38 cellular contexts compared by ENCODE assay signal in the genomic region with DNA sequence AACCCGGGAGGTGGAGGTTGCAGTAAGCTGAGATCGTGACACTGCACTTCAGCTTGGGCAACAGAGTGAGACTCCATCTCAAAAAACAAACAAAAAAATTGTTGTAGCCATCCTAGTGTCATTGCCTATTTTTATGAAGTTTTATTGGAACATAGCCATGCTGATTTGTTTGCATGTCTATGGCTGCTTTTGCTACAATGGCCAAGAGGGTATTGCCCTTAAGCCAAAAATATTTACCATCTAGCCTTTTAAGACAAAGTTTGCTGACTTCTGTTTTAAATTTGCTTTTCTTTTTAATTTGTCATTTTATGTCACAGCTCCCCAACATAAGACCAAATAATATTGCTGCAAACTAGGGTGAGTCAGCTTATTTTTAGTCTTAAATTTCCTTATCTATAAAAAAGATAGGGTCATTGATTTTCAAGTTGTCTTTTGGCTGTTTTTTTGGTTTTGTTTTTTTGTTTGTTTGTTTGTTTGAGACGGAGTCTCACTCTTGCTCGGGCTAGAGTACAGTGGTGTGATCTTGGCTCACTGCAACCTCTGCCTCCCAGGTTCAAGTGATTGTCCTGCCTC.
"Had no signal": no experiment of that assay in that cellular context is flagged by ENCODE, and none has a peak within 500 bp of the region (broad histone marks: within the 10 kb centered on the region; RNA-seq: fewer than 3 reads in every experiment).

No MANE protein-coding gene starts in this region.

- H3K27me3 ChIP-seq: adrenal gland, body of pancreas, brain microvascular endothelial cell, breast epithelium had no signal

- H3K4me3 Mint-ChIP-seq: activated CD4-positive, alpha-beta memory T cell treated with anti-CD3 and anti-CD28 coated beads, Interleukin-2, amount 10 ng/mL, durations not matched to agents 7 days and 5 days; activated CD4-positive, alpha-beta T cell treated with anti-CD3 and anti-CD28 coated beads for 36 hours; activated CD4-positive, alpha-beta T cell treated with anti-CD3 and anti-CD28 coated beads, Interleukin-2, amount 10 ng/mL, durations not matched to agents 7 days and 5 days; activated naive CD4-positive, alpha-beta T cell treated with anti-CD3 and anti-CD28 coated beads for 36 hours; activated naive CD8-positive, alpha-beta T cell treated with anti-CD3 and anti-CD28 coated beads for 36 hours; activated T-cell treated with anti-CD3 and anti-CD28 coated beads, Interleukin-2, amount 50 U/mL, for 4 hours; activated T-cell treated with anti-CD3 and anti-CD28 coated beads, Interleukin-2, amount 50 U/mL, for 72 hours; activated T-helper 1 cell treated with anti-CD3 and anti-CD28 coated beads, Interleukin-12 subunit alpha, Interleukin-12 subunit beta, Interleukin-2, Interleukin-4 antibody, amounts not matched to agents 30 ng/mL and 10 ng/mL and 1 ng/mL, durations not matched to agents 14 hours and 24 hours and 36 hours; activated T-helper 17 cell treated with anti-CD3 and anti-CD28 coated beads, Interleukin-2, amount 50 U/mL, for 72 hours; T-helper 1 cell treated with Interleukin-12 subunit alpha and Interleukin-12 subunit beta and Interleukin-4 antibody, amounts not matched to agents 30 μg/mL and 1 μg/mL, for 36 hours; T-helper 2 cell treated with Interferon-gamma antibody and Interleukin-4, amounts not matched to agents 5 μg/mL and 100 μg/mL, for 36 hours; WTC11 had no signal

- DNase-seq: activated CD4-positive, alpha-beta memory T cell treated with anti-CD3 and anti-CD28 coated beads, Interleukin-2, amount 10 ng/mL, durations not matched to agents 7 days and 5 days; activated CD4-positive, alpha-beta T cell treated with anti-CD3 and anti-CD28 coated beads for 1 hour; activated CD4-positive, alpha-beta T cell treated with anti-CD3 and anti-CD28 coated beads for 36 hours; activated CD4-positive, alpha-beta T cell treated with anti-CD3 and anti-CD28 coated beads for 48 hours; activated CD4-positive, alpha-beta T cell treated with anti-CD3 and anti-CD28 coated beads, Interleukin-2, amount 10 ng/mL, durations not matched to agents 7 days and 5 days; activated CD4-positive, alpha-beta T cell treated with anti-CD3 and anti-CD28 coated beads, Interleukin-2, amount 50 U/mL, for 48 hours; activated CD4-positive, CD25-positive, alpha-beta regulatory T cell; activated CD8-positive, alpha-beta memory T cell treated with anti-CD3 and anti-CD28 coated beads, Interleukin-2, amount 50 U/mL, for 4 hours; activated effector memory CD4-positive, alpha-beta T cell treated with anti-CD3 and anti-CD28 coated beads, Interleukin-2, amount 50 U/mL, for 16 hours; activated gamma-delta T cell treated with Interleukin-2 at 50 U/mL for 16 hours; activated naive CD4-positive, alpha-beta T cell; activated naive CD4-positive, alpha-beta T cell treated with anti-CD3 and anti-CD28 coated beads for 36 hours; activated naive CD4-positive, alpha-beta T cell treated with anti-CD3 and anti-CD28 coated beads, Interleukin-2, amount 50 U/mL, for 16 hours; activated naive CD8-positive, alpha-beta T cell treated with anti-CD3 and anti-CD28 coated beads for 36 hours; activated T-cell treated with anti-CD3 and anti-CD28 coated beads for 4 hours; activated T-cell treated with anti-CD3 and anti-CD28 coated beads, Interleukin-2, amount 50 U/mL, for 1 hour; activated T-cell treated with anti-CD3 and anti-CD28 coated beads, Interleukin-2, amount 50 U/mL, for 4 hours; activated T-cell treated with anti-CD3 and anti-CD28 coated beads, Interleukin-2, amount 50 U/mL, for 72 hours; adrenal gland; amniotic stem cell; aorta; body of pancreas; brain microvascular endothelial cell; central memory CD4-positive, alpha-beta T cell; T-helper 2 cell; T-helper 9 cell had no signal

- H3K36me3 ChIP-seq: adrenal gland, brain microvascular endothelial cell, breast epithelium had no signal

- H3K27ac Mint-ChIP-seq: activated CD4-positive, alpha-beta memory T cell treated with anti-CD3 and anti-CD28 coated beads, Interleukin-2, amount 10 ng/mL, durations not matched to agents 7 days and 5 days; activated CD4-positive, alpha-beta T cell treated with anti-CD3 and anti-CD28 coated beads for 36 hours; activated CD4-positive, alpha-beta T cell treated with anti-CD3 and anti-CD28 coated beads, Interleukin-2, amount 10 ng/mL, durations not matched to agents 7 days and 5 days; activated naive CD4-positive, alpha-beta T cell treated with anti-CD3 and anti-CD28 coated beads for 36 hours; activated naive CD4-positive, alpha-beta T cell treated with anti-CD3 and anti-CD28 coated beads, Interleukin-2, amount 50 U/mL, for 72 hours; activated naive CD8-positive, alpha-beta T cell treated with anti-CD3 and anti-CD28 coated beads for 36 hours; activated T-cell treated with anti-CD3 and anti-CD28 coated beads, Interleukin-2, amount 50 U/mL, for 72 hours; activated T-helper 1 cell treated with anti-CD3 and anti-CD28 coated beads, Interleukin-12 subunit alpha, Interleukin-12 subunit beta, Interleukin-2, Interleukin-4 antibody, amounts not matched to agents 30 ng/mL and 10 ng/mL and 1 ng/mL, durations not matched to agents 14 hours and 24 hours and 36 hours; activated T-helper 17 cell treated with anti-CD3 and anti-CD28 coated beads, Interleukin-2, amount 50 U/mL, for 72 hours; T-helper 1 cell treated with Interleukin-12 subunit alpha and Interleukin-12 subunit beta and Interleukin-4 antibody, amounts not matched to agents 30 μg/mL and 1 μg/mL, for 36 hours; T-helper 2 cell treated with Interferon-gamma antibody and Interleukin-4, amounts not matched to agents 5 μg/mL and 100 μg/mL, for 36 hours; WTC11 had no signal

- H3K27ac ChIP-seq: adrenal gland, body of pancreas, brain microvascular endothelial cell, VCaP had no signal

- H3K4me3 ChIP-seq: adrenal gland, body of pancreas, breast epithelium had no signal

- H3K9me3 ChIP-seq: adrenal gland, body of pancreas, breast epithelium had no signal

- FAIRE-seq: astrocyte, colon, TTC549 had no signal

- H3K4me1 ChIP-seq: breast epithelium had no signal

- ATAC-seq: activated CD4-positive, alpha-beta T cell treated with anti-CD3 and anti-CD28 coated beads for 36 hours; activated CD4-positive, CD25-positive, alpha-beta regulatory T cell treated with anti-CD3 and anti-CD28 coated beads, Interleukin-2, amount 50 U/mL, for 24 hours; activated naive CD4-positive, alpha-beta T cell treated with anti-CD3 and anti-CD28 coated beads, Interleukin-2, amount 50 U/mL, for 72 hours; activated T-cell treated with anti-CD3 and anti-CD28 coated beads, Interleukin-2, amount 50 U/mL, for 4 hours; activated T-cell treated with anti-CD3 and anti-CD28 coated beads, Interleukin-2, amount 50 U/mL, for 72 hours; activated T-helper 17 cell treated with anti-CD3 and anti-CD28 coated beads, Interleukin-2, amount 50 U/mL, for 72 hours; body of pancreas; WTC11 had no signal

- H3K27me3 Mint-ChIP-seq: activated CD4-positive, alpha-beta T cell treated with anti-CD3 and anti-CD28 coated beads for 36 hours; activated naive CD8-positive, alpha-beta T cell treated with anti-CD3 and anti-CD28 coated beads for 36 hours; activated T-helper 17 cell treated with anti-CD3 and anti-CD28 coated beads, Interleukin-2, amount 50 U/mL, for 72 hours had no signal
